ENCODE assay signal across 8 cellular contexts in genomic region chr6:99425647-99426453, GRCh38. TPM values are rescaled to one million over a fixed set of nuclear protein-coding genes. Genes with fewer than 3 reads are reported as not detected.
DNase-seq lines count a peak whose midpoint lies in the region; ATAC-seq, FAIRE-seq and TF ChIP-seq lines count a peak whose summit lies in the region.

No MANE protein-coding gene starts in this region.

- H3K27ac ChIP-seq in OCI-LY3 (ENCODE audit: low read length) (peak overlapping the region; percentile 90), esophagus muscularis mucosa (replicated peaks in 1 of 4) (peak overlapping the region; percentile 96 to 99 (median 97)), muscle layer of colon (ENCODE audit: low read depth, low read length) (peak overlapping the region; percentile 97)

- FAIRE-seq in D721Med (lab: Jason Lieb, UNC), result no peak

- no peak for DNase-seq in D721Med (ENCODE audit: insufficient read length, low spot score)
- DNase-seq in HUDEP-2 (lab: John Stamatoyannopoulos, UW; ENCODE audit: unreplicated experiment in 76 of 76), result peak; percentile 39 to 98 (median 86)
- DNase-seq in activated T-cell treated with anti-CD3 and anti-CD28 coated beads for 48 hours (ENCODE audit: low read depth), result peak; percentile 58
- DNase-seq in esophagus muscularis mucosa (ENCODE audit: extremely low spot score), result peak; percentile 96
- peak; percentile 23 for DNase-seq in stimulated activated CD8-positive, alpha-beta memory T cell treated with anti-CD3 and anti-CD28 coated beads, Interleukin-7, amount 100 ng/mL, for 24 hours (ENCODE audit: low read depth)

- H3K4me2 ChIP-seq in OCI-LY3 (ENCODE audit: low read length), result peak overlapping the region; percentile 74

- peak overlapping the region; percentile 81 for H2AFZ ChIP-seq in OCI-LY3 (ENCODE audit: low read depth, low read length)

- H3K9me3 ChIP-seq in OCI-LY3 (ENCODE audit: insufficient read depth, low read length), result no peaks in the 10 kb centered on the region
- H3K9me3 ChIP-seq in esophagus muscularis mucosa, result no peaks in the 10 kb centered on the region
- no peaks in the 10 kb centered on the region for H3K9me3 ChIP-seq in muscle layer of colon (ENCODE audit: low read length)

- H3K36me3 ChIP-seq in OCI-LY3 (replicated peaks; ENCODE audit: low read depth, low read length), result peaks cover 6% of the 10 kb centered on the region
- H3K36me3 ChIP-seq in esophagus muscularis mucosa, result peaks cover 0 to 10% (median 4%) of the 10 kb centered on the region in 4 donors
- no peaks in the 10 kb centered on the region for H3K36me3 ChIP-seq in muscle layer of colon (ENCODE audit: insufficient read depth, low read length)

- 1% methylated on average over 29 of the region's 29 CpGs for WGBS in esophagus muscularis mucosa

- peaks cover 37% of the 10 kb centered on the region for H4K20me1 ChIP-seq in OCI-LY3 (ENCODE audit: insufficient read depth, low read length)

- H3K27me3 ChIP-seq in OCI-LY3 (ENCODE audit: low read depth, low read length), result no peaks in the 10 kb centered on the region
- no peaks in the 10 kb centered on the region for H3K27me3 ChIP-seq in esophagus muscularis mucosa
- H3K27me3 ChIP-seq in muscle layer of colon (ENCODE audit: control insufficient read depth in 1 of 2, insufficient read depth in 2 of 2, low read length in 2 of 2), result no peaks in the 10 kb centered on the region

- peaks cover 50% of the 10 kb centered on the region for H3K79me2 ChIP-seq in OCI-LY3 (ENCODE audit: low read length)

- H3K9ac ChIP-seq in OCI-LY3 (ENCODE audit: low read length) (peak overlapping the region; percentile 94), muscle layer of colon (ENCODE audit: low read length) (peak overlapping the region; percentile 99)

- ATAC-seq in GM21423 (IDR thresholded peaks at IDR 0.05; ENCODE audit: unreplicated experiment), result peak; percentile 47

- no peak for TF ChIP-seq POLR2A in esophagus muscularis mucosa (IDR thresholded peaks at IDR 0.05; ENCODE audit: low read depth)

- intact Hi-C loops in esophagus muscularis mucosa (cut with DNase I), result loop anchor here (5.0 to 10.0 kb wide), 2 partner anchors 89 to 94 kb away; partner anchors contain the start of gene USP45

- H3K4me1 ChIP-seq in OCI-LY3 (ENCODE audit: low read length) (peaks cover 29% of the 10 kb centered on the region), esophagus muscularis mucosa (peaks cover 46 to 56% (median 54%) of the 10 kb centered on the region in 4 donors), muscle layer of colon (ENCODE audit: insufficient read depth, low read length) (peaks cover 51% of the 10 kb centered on the region)

- no peak for TF ChIP-seq EP300 in esophagus muscularis mucosa (IDR thresholded peaks at IDR 0.05)

- peak; percentile 53 for TF ChIP-seq CTCF in D721Med (IDR thresholded peaks at IDR 0.05; ENCODE audit: insufficient read depth, missing control alignments)
- TF ChIP-seq CTCF in OCI-LY3 (IDR thresholded peaks at IDR 0.05; ENCODE audit: low read depth, low read length), result peak; percentile 52
- TF ChIP-seq CTCF in esophagus muscularis mucosa (IDR thresholded peaks at IDR 0.05), result peak; percentile 51 to 54 (median 52)

- H3K4me3 ChIP-seq in OCI-LY3 (ENCODE audit: low read length) (peak overlapping the region; percentile 90), esophagus muscularis mucosa (peak overlapping the region; percentile 86 to 96 (median 93)), muscle layer of colon (ENCODE audit: low read depth in 1 of 2, low read length in 2 of 2) (peak overlapping the region; percentile 51 to 91)

RNA-seq across cellular contexts. Expression of gene PNISR, which starts 0.7 kb away (rescaled TPM):
- total RNA-seq in esophagus muscularis mucosa, result 100 to 1,000 TPM in 1 of 4 donors, 10 to 100 TPM in 3; 45.6 to 115 (median 57.4) TPM

RNA-seq across cellular contexts. Expression of gene COQ3, which starts 31.9 kb away (rescaled TPM):
- total RNA-seq in esophagus muscularis mucosa, result 1 to 10 TPM; 3.4 to 9.1 (median 6.1) TPM
